In the genomic region with DNA sequence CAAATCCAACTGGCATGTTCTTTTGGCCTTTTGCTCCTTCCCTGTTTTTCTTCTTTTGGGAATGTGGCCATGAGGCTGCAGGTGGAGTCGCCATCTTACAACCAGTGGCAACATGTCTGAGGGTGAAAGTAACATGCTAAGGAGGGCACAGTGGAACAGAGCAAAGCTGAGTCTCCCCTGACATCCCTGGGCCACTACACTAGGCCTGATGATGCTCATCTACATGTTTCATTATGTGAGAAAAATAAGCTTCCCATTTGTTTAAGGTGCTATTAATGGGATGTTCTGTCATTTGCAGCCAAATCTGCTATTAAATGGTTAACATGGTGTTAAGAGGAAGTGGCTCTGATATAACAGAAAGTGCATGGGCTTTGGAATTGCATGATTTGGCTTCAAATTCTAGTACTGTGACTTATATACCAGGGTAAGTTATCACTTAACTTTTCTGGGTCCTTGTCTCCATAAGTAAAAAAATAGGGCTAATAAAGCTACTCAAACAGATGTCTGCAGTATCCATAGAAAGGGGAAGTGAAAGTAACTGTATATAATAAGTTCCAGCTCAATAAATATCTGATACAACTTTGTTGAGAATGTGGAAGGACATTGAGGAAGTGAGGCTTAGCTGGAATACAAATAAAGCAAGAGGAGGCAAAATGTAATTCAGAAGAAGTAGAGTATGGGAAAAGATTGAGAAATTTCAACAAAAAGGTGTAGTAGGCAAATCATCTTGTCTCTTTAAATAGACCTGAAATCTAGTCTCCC, we compare ENCODE assay signal across 9 cellular contexts.
A peak's percentile ranks its signal among the peaks of the same experiment; 100 is the strongest.
DNase-seq lines count a peak whose midpoint lies in the region; ATAC-seq and TF ChIP-seq lines count a peak whose summit lies in the region.
"Had no signal": no experiment of that assay in that cellular context is flagged by ENCODE, and none has a peak within 500 bp of the region (broad histone marks: within the 10 kb centered on the region; RNA-seq: fewer than 3 reads in every experiment).

No MANE protein-coding gene starts in this region.

- H3K9me3 Mint-ChIP-seq in T-cell, result no peaks in the 10 kb centered on the region
- peaks cover 4% of the 10 kb centered on the region for H3K9me3 Mint-ChIP-seq in activated T-helper 1 cell treated with anti-CD3 and anti-CD28 coated beads, Interleukin-12 subunit alpha, Interleukin-12 subunit beta, Interleukin-2, Interleukin-4 antibody, amounts not matched to agents 30 ng/mL and 10 ng/mL and 1 ng/mL, durations not matched to agents 14 hours and 24 hours and 36 hours

- no peaks in the 10 kb centered on the region for H3K4me1 ChIP-seq in prostate gland (replicated peaks)

- H3K27me3 Mint-ChIP-seq in T-cell, result no peaks in the 10 kb centered on the region
- no peaks in the 10 kb centered on the region for H3K27me3 Mint-ChIP-seq in activated T-helper 1 cell treated with anti-CD3 and anti-CD28 coated beads, Interleukin-12 subunit alpha, Interleukin-12 subunit beta, Interleukin-2, Interleukin-4 antibody, amounts not matched to agents 30 ng/mL and 10 ng/mL and 1 ng/mL, durations not matched to agents 14 hours and 24 hours and 36 hours (ENCODE audit: insufficient read depth)

- CTCF ChIA-PET in T-cell (lab: Charles Lee), result interaction anchor here (1.0 to 1.7 kb wide), 2 partner anchors 71 to 135 kb away, joined by 3 to 6 read pairs; no protein-coding TSS in a partner anchor

- ATAC-seq in GM19463 (IDR thresholded peaks at IDR 0.05; ENCODE audit: unreplicated experiment), result peak; percentile 64
- peak; percentile 92 for ATAC-seq in HG03175 (IDR thresholded peaks at IDR 0.05; ENCODE audit: unreplicated experiment)
- peak in 1 of 4 experiments; percentile 14 for ATAC-seq in T-cell (replicated peaks in 1 of 4)

- H3K27ac ChIP-seq in prostate gland, result no peak overlapping the region

- peaks cover 36 to 54% (median 44%) of the 10 kb centered on the region in 3 donors for H3K4me1 Mint-ChIP-seq in T-cell
- peaks cover 41% of the 10 kb centered on the region for H3K4me1 Mint-ChIP-seq in activated T-helper 1 cell treated with anti-CD3 and anti-CD28 coated beads, Interleukin-12 subunit alpha, Interleukin-12 subunit beta, Interleukin-2, Interleukin-4 antibody, amounts not matched to agents 30 ng/mL and 10 ng/mL and 1 ng/mL, durations not matched to agents 14 hours and 24 hours and 36 hours (ENCODE audit: low read depth)

- H3K4me3 ChIP-seq in prostate gland, result no peak overlapping the region

- no peaks in the 10 kb centered on the region for H3K27me3 ChIP-seq in prostate gland (replicated peaks; ENCODE audit: insufficient read depth)

- H3K36me3 ChIP-seq in prostate gland, result no peaks in the 10 kb centered on the region

- peak overlapping the region in 1 of 3 donors; percentile 50 for H3K4me3 Mint-ChIP-seq in T-cell
- H3K4me3 Mint-ChIP-seq in activated T-helper 1 cell treated with anti-CD3 and anti-CD28 coated beads, Interleukin-12 subunit alpha, Interleukin-12 subunit beta, Interleukin-2, Interleukin-4 antibody, amounts not matched to agents 30 ng/mL and 10 ng/mL and 1 ng/mL, durations not matched to agents 14 hours and 24 hours and 36 hours, result no peak overlapping the region

- TF ChIP-seq CTCF in GM10266 (IDR thresholded peaks at IDR 0.05; ENCODE audit: control insufficient read depth, insufficient read depth, low read depth, missing control alignments), result no peak
- TF ChIP-seq CTCF in prostate gland (IDR thresholded peaks at IDR 0.05), result no peak

- no peak for TF ChIP-seq POLR2A in prostate gland (IDR thresholded peaks at IDR 0.05)

- WGBS in prostate gland, result 90% methylated on average over 1 of the region's 1 CpG

- intact Hi-C loops in activated T-helper 1 cell treated with anti-CD3 and anti-CD28 coated beads, Interleukin-12 subunit alpha, Interleukin-12 subunit beta, Interleukin-2, Interleukin-4 antibody, amounts not matched to agents 30 ng/mL and 10 ng/mL and 1 ng/mL, durations not matched to agents 14 hours and 24 hours and 36 hours (cut with micrococcal nuclease), result no loop called here
- intact Hi-C loops in prostate gland (cut with DNase I), result no loop called here

- POLR2A ChIA-PET in T-cell (lab: Charles Lee), result interaction anchor here in 1 of 2 donors (0.5 to 0.6 kb wide), 4 partner anchors 23 to 85 kb away, joined by 3 to 5 read pairs (median 4); no protein-coding TSS in a partner anchor

- DNase-seq in GM10266 (ENCODE audit: extremely low spot score) (peak; percentile 29), T-cell (no peak), NCI-H345 (lab: John Stamatoyannopoulos, UW) (no peak), prostate gland (ENCODE audit: low spot score) (no peak), NCI-H2171 (lab: John Stamatoyannopoulos, UW) (no peak)
- no peak for DNase-seq in activated T-helper 1 cell treated with anti-CD3 and anti-CD28 coated beads, Interleukin-12 subunit alpha, Interleukin-12 subunit beta, Interleukin-2, Interleukin-4 antibody, amounts not matched to agents 30 ng/mL and 10 ng/mL and 1 ng/mL, durations not matched to agents 14 hours and 24 hours and 36 hours (ENCODE audit: low spot score)
- DNase-seq: NCI-H524 treated with DMSO at 0.1 percent for 48 hours had no signal

- H3K9me3 ChIP-seq in prostate gland, result no peaks in the 10 kb centered on the region

- H3K27ac Mint-ChIP-seq in T-cell, result peak overlapping the region; percentile 82 to 84
- H3K27ac Mint-ChIP-seq in activated T-helper 1 cell treated with anti-CD3 and anti-CD28 coated beads, Interleukin-12 subunit alpha, Interleukin-12 subunit beta, Interleukin-2, Interleukin-4 antibody, amounts not matched to agents 30 ng/mL and 10 ng/mL and 1 ng/mL, durations not matched to agents 14 hours and 24 hours and 36 hours, result no peak overlapping the region

- H3K36me3 Mint-ChIP-seq in T-cell, result no peaks in the 10 kb centered on the region
- peaks cover 12% of the 10 kb centered on the region for H3K36me3 Mint-ChIP-seq in activated T-helper 1 cell treated with anti-CD3 and anti-CD28 coated beads, Interleukin-12 subunit alpha, Interleukin-12 subunit beta, Interleukin-2, Interleukin-4 antibody, amounts not matched to agents 30 ng/mL and 10 ng/mL and 1 ng/mL, durations not matched to agents 14 hours and 24 hours and 36 hours (ENCODE audit: low read depth)
